ENCODE assay signal across 10 cellular contexts in genomic region chr3:55571913-55572312, GRCh38.
DNase-seq lines count a peak whose midpoint lies in the region; ATAC-seq and TF ChIP-seq lines count a peak whose summit lies in the region.
"Had no signal": no experiment of that assay in that cellular context is flagged by ENCODE, and none has a peak within 500 bp of the region (broad histone marks: within the 10 kb centered on the region; RNA-seq: fewer than 3 reads in every experiment).

No MANE protein-coding gene starts in this region.

- H3K27ac Mint-ChIP-seq in MCF 10A (ENCODE audit: low read depth, unreplicated experiment): no peak overlapping the region

- H3K27ac ChIP-seq in breast epithelium: peak overlapping the region; percentile 71 to 78
- H3K27ac ChIP-seq in foreskin keratinocyte: no peak overlapping the region
- peak overlapping the region; percentile 48 for H3K27ac ChIP-seq in mesodermal cell (ENCODE audit: low read depth, low read length, severe bottlenecking)
- H3K27ac ChIP-seq: SJCRH30 had no signal

- CTCF ChIA-PET in MCF 10A (lab: Yijun Ruan, JAX): no interaction called here

- no peaks in the 10 kb centered on the region for H3K27me3 Mint-ChIP-seq in MCF 10A (ENCODE audit: insufficient read depth, unreplicated experiment)

- peak; percentile 35 to 84 (median 64) for TF ChIP-seq CTCF in breast epithelium (IDR thresholded peaks at IDR 0.05)
- no peak for TF ChIP-seq CTCF in MCF 10A (IDR thresholded peaks at IDR 0.05; ENCODE audit: unreplicated experiment)
- no peak for TF ChIP-seq CTCF in foreskin keratinocyte (conservative IDR thresholded peaks at IDR 0.05)
- no peak for TF ChIP-seq CTCF in GM20000 (IDR thresholded peaks at IDR 0.05; ENCODE audit: extremely low read depth, missing control alignments)

- no TSS peak for BruUV-seq in MCF 10A (replicated peaks; lab: Mats Ljungman, UMichigan)

- H3K9me3 ChIP-seq in breast epithelium (no peaks in the 10 kb centered on the region), mesodermal cell (ENCODE audit: control insufficient read depth, low read length) (no peaks in the 10 kb centered on the region)
- H3K9me3 ChIP-seq: SJCRH30 had no signal

- TF ChIP-seq POLR2A in breast epithelium (IDR thresholded peaks at IDR 0.05): no peak

- H3K36me3 ChIP-seq in breast epithelium (no peaks in the 10 kb centered on the region), mesodermal cell (ENCODE audit: control insufficient read depth, insufficient read depth, low read length) (no peaks in the 10 kb centered on the region)
- H3K36me3 ChIP-seq: SJCRH30 had no signal

- H3K4me1 ChIP-seq in breast epithelium (peaks cover 0 to 3% of the 10 kb centered on the region in 2 donors), foreskin keratinocyte (no peaks in the 10 kb centered on the region), mesodermal cell (ENCODE audit: control insufficient read depth, insufficient read depth, low read length, poor library complexity, severe bottlenecking) (peaks cover 28% of the 10 kb centered on the region)

- H3K9me3 Mint-ChIP-seq in MCF 10A (ENCODE audit: unreplicated experiment): no peaks in the 10 kb centered on the region

- DNase-seq in breast epithelium (ENCODE audit: low spot score in 2 of 2) (peak; percentile 72 to 88), MCF 10A (ENCODE audit: unreplicated experiment) (no peak), foreskin keratinocyte (no peak), RKO (ENCODE audit: low spot score) (no peak), GM20000 (ENCODE audit: low spot score) (no peak), GF-D8 (lab: John Stamatoyannopoulos, UW) (no peak)
- DNase-seq: activated CD8-positive, alpha-beta memory T cell treated with anti-CD3 and anti-CD28 coated beads, Interleukin-2, amount 50 U/mL, for 48 hours had no signal

- H3K27me3 ChIP-seq in breast epithelium (no peaks in the 10 kb centered on the region), foreskin keratinocyte (no peaks in the 10 kb centered on the region)
- H3K27me3 ChIP-seq: SJCRH30 had no signal

- intact Hi-C loops in breast epithelium (cut with DNase I; ENCODE audit: low total_unique reads) (no loop called here), MCF 10A (cut with micrococcal nuclease) (no loop called here)

- H3K4me1 Mint-ChIP-seq in MCF 10A (ENCODE audit: insufficient read depth, unreplicated experiment): no peaks in the 10 kb centered on the region

- POLR2A ChIA-PET in MCF 10A (lab: Yijun Ruan, JAX): interaction anchor here (0.7 to 0.9 kb wide), 2 partner anchors 24 to 219 kb away, joined by 3 to 4 read pairs; no protein-coding TSS in a partner anchor

- ATAC-seq in foreskin keratinocyte: peak; percentile 64
- ATAC-seq in HG03571 (IDR thresholded peaks at IDR 0.05; ENCODE audit: unreplicated experiment): no peak

- no peak overlapping the region for H3K4me3 Mint-ChIP-seq in MCF 10A (ENCODE audit: unreplicated experiment)

- no peaks in the 10 kb centered on the region for H3K36me3 Mint-ChIP-seq in MCF 10A (ENCODE audit: insufficient read depth, unreplicated experiment)

- no peak overlapping the region for H3K4me3 ChIP-seq in breast epithelium
- no peak overlapping the region for H3K4me3 ChIP-seq in mesodermal cell (ENCODE audit: extremely low read depth, insufficient read depth, low read length, poor library complexity, severe bottlenecking)
- H3K4me3 ChIP-seq: SJCRH30 had no signal

- 15 to 23% methylated on average over 8 to 9 of the region's 10 CpGs for WGBS in mesodermal cell (ENCODE audit: insufficient coverage in 2 of 2), 2 experiments

Comparison
In these comparisons a context has a peak if more than half of its experiments do, and no peak if none do; other contexts are left out.
1. DNase-seq: peak in breast epithelium (2 of 2); none in MCF 10A (single experiment), foreskin keratinocyte (0 of 2), RKO (single experiment), GM20000 (single experiment) and GF-D8 (single experiment).
2. CTCF ChIP-seq: peak in breast epithelium (3 of 3); none in MCF 10A (single experiment), foreskin keratinocyte (single experiment) and GM20000 (single experiment).